17 cellular contexts compared by ENCODE assay signal in the genomic region with DNA sequence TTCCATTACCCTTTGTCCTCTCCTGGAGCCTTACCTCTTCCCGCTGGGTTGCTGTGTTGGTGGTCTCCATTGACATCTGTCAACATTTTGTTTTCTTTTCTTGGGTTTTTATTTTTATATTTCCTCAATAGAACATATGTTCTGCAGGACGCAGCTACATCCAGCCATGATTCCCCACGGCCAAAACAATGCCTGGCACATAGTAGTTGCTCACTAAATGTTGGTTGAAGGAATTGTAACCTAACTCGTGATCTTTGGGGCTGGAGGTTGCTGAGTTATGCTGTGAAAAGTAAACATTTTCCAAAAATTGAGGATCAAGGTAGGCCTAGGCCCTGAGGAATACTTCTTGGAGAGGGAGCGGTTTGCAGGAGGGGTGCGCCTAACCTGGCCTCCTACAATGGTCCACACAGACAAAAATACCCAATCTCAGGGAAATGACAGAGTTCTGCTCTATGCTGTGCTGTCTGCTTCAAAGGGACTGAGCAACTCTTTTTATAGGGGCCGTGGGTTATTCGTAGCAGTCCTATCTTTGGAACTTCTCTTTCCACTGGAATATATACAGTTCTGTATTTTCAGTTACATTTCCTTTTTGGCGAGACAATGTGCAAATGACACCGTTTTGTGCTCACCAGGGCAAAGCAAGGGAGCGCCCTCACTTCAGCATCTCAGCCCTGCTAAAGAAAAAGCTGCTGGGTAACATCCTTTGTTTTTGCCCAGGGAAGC. TPM values are rescaled to one million over a fixed set of nuclear protein-coding genes. Genes with fewer than 3 reads are reported as not detected.
DNase-seq lines count a peak whose midpoint lies in the region; FAIRE-seq and TF ChIP-seq lines count a peak whose summit lies in the region.
"Had no signal": no experiment of that assay in that cellular context is flagged by ENCODE, and none has a peak within 500 bp of the region (broad histone marks: within the 10 kb centered on the region; RNA-seq: fewer than 3 reads in every experiment).

No MANE protein-coding gene starts in this region.

- H3K4me2 ChIP-seq in H9 (ENCODE audit: insufficient read depth, insufficient read length, low read length) (peak overlapping the region; percentile 69), keratinocyte (ENCODE audit: control insufficient read depth, extremely low read depth, insufficient read depth, low read depth, low read length) (peak overlapping the region; percentile 86)

- H3K9ac ChIP-seq in H9 (ENCODE audit: extremely low read depth, insufficient read length, low read length) (peak overlapping the region; percentile 18), keratinocyte (ENCODE audit: control insufficient read depth, extremely low read depth, insufficient read depth, low read length) (peak overlapping the region; percentile 89), skeletal muscle tissue (ENCODE audit: low read depth in 1 of 3, low read length in 3 of 3) (peak overlapping the region; percentile 81 to 92 (median 92))

- no CpG with 5 or more reads among the region's 11 CpGs for WGBS in H9 (ENCODE audit: extremely low coverage, insufficient read length, low lambda C conversion rate)

- TF ChIP-seq CTCF in H9 (conservative IDR thresholded peaks at IDR 0.05) (no peak), bronchial epithelial cell (IDR thresholded peaks at IDR 0.05; ENCODE audit: insufficient read depth, low read length, severe bottlenecking) (no peak), keratinocyte (optimal IDR thresholded peaks at IDR 0.05 in 1 of 3, IDR thresholded peaks at IDR 0.05 in 1 of 3, conservative IDR thresholded peaks at IDR 0.05 in 1 of 3; ENCODE audit: extremely low read depth in 1 of 3, insufficient read depth in 2 of 3, low read length in 3 of 3) (no peak), GM10248 (IDR thresholded peaks at IDR 0.05; ENCODE audit: control extremely low read depth, extremely low read depth, low read depth, missing control alignments) (no peak)

- FAIRE-seq in bronchial epithelial cell (lab: Jason Lieb, UNC) (no peak), keratinocyte (lab: Jason Lieb, UNC) (peak; percentile 44)
- FAIRE-seq: G401.6, pancreas had no signal

- peaks cover 60 to 67% of the 10 kb centered on the region in 2 experiments for H3K4me1 Mint-ChIP-seq in H9

- no peaks in the 10 kb centered on the region for H3K27me3 ChIP-seq in H9 (ENCODE audit: insufficient read depth, low read length)
- no peaks in the 10 kb centered on the region for H3K27me3 ChIP-seq in bronchial epithelial cell (ENCODE audit: control insufficient read depth, insufficient read depth, low read length)
- no peaks in the 10 kb centered on the region for H3K27me3 ChIP-seq in keratinocyte (ENCODE audit: control insufficient read depth, extremely low read depth, insufficient read depth, low read length)
- H3K27me3 ChIP-seq in skeletal muscle tissue (ENCODE audit: control insufficient read depth in 3 of 3, insufficient read depth in 3 of 3, low read length in 3 of 3) = peaks cover 0 to 5% (median 4%) of the 10 kb centered on the region in 3 donors
- H3K27me3 ChIP-seq: ascending aorta, pancreas had no signal

- H3K4me3 Mint-ChIP-seq in H9 = peak overlapping the region; percentile 92 to 95
- H3K4me3 Mint-ChIP-seq: activated T-cell treated with anti-CD3 and anti-CD28 coated beads, Interleukin-2, amount 50 U/mL, for 24 hours had no signal

- H3T11ph ChIP-seq in H9 (ENCODE audit: low read length) = no peak overlapping the region

- peak overlapping the region; percentile 74 to 96 (median 96) for H3K27ac Mint-ChIP-seq in H9
- H3K27ac Mint-ChIP-seq: activated T-cell treated with anti-CD3 and anti-CD28 coated beads, Interleukin-2, amount 50 U/mL, for 24 hours had no signal

- H3K4ac ChIP-seq in H9 (ENCODE audit: low read depth, low read length) = no peak overlapping the region

- H3K18ac ChIP-seq in H9 (ENCODE audit: insufficient read length, low read depth, low read length) = no peak overlapping the region

- peak overlapping the region; percentile 59 for H3K4me3 ChIP-seq in bronchial epithelial cell (ENCODE audit: low read depth, low read length)
- peak overlapping the region; percentile 62 to 79 (median 75) for H3K4me3 ChIP-seq in keratinocyte (ENCODE audit: control insufficient read depth in 2 of 3, extremely low read depth in 1 of 3, insufficient read depth in 2 of 3, low read depth in 1 of 3, low read length in 3 of 3)
- peak overlapping the region; percentile 71 to 91 (median 75) for H3K4me3 ChIP-seq in skeletal muscle tissue (ENCODE audit: low read length in 3 of 3)

- DNase-seq in H9 = no peak
- DNase-seq in bronchial epithelial cell (ENCODE audit: low read depth) = no peak
- DNase-seq in keratinocyte (ENCODE audit: low read depth, low spot score) = no peak
- DNase-seq in GM10248 (ENCODE audit: extremely low spot score) = no peak
- no peak for DNase-seq in DMS 273 treated with DMSO at 0.1 percent for 48 hours (lab: John Stamatoyannopoulos, UW)
- no peak for DNase-seq in NCI-H82 treated with DMSO at 0.1 percent for 48 hours (lab: John Stamatoyannopoulos, UW; ENCODE audit: unreplicated experiment)
- no peak for DNase-seq in NCI-H524 (lab: John Stamatoyannopoulos, UW)
- DNase-seq: activated T-cell treated with anti-CD3 and anti-CD28 coated beads, Interleukin-2, amount 50 U/mL, for 24 hours; AML-193; erythroblast; NCI-H510A; SHP77 had no signal

- no peak overlapping the region for H4K8ac ChIP-seq in H9 (replicated peaks; ENCODE audit: insufficient read length, low read depth, low read length)

- H3K9me1 ChIP-seq in keratinocyte (ENCODE audit: control insufficient read depth, extremely low read depth, insufficient read depth, low read length) = peaks cover 2% of the 10 kb centered on the region

- POLR2A ChIA-PET in GM10248 (lab: Yijun Ruan, JAX) = no interaction called here

- CTCF ChIA-PET in GM10248 (lab: Yijun Ruan, JAX) = no interaction called here

- H2BK5ac ChIP-seq in H9 (ENCODE audit: insufficient read length, low read length) = no peak overlapping the region

- H3K27ac ChIP-seq in H9 (ENCODE audit: insufficient read length, low read depth, low read length) = no peak overlapping the region
- H3K27ac ChIP-seq in keratinocyte (ENCODE audit: control insufficient read depth, insufficient read depth, low read length) = peak overlapping the region; percentile 89
- H3K27ac ChIP-seq in skeletal muscle tissue (ENCODE audit: low read depth, low read length) = peak overlapping the region; percentile 92
- H3K27ac ChIP-seq: VCaP had no signal

- H3K27me3 Mint-ChIP-seq in H9 (ENCODE audit: low read depth) = peaks cover 7% of the 10 kb centered on the region

- H2AK5ac ChIP-seq in H9 (ENCODE audit: insufficient read length, low read length) = no peak overlapping the region

- H3K4me1 ChIP-seq in H9 (ENCODE audit: insufficient read depth, low read length) (peaks cover 16% of the 10 kb centered on the region), keratinocyte (ENCODE audit: control insufficient read depth, extremely low read depth, insufficient read depth, low read length) (peaks cover 64% of the 10 kb centered on the region), skeletal muscle tissue (ENCODE audit: control insufficient read depth in 3 of 3, insufficient read depth in 3 of 3, low read length in 3 of 3) (peaks cover 12 to 24% (median 23%) of the 10 kb centered on the region in 3 donors)
- H3K4me1 ChIP-seq: ascending aorta, pancreas had no signal

- no peak overlapping the region for H4K5ac ChIP-seq in H9 (ENCODE audit: insufficient read length, low read depth, low read length)

- H2BK20ac ChIP-seq in H9 (ENCODE audit: low read depth, low read length, poor library complexity, severe bottlenecking) = no peak overlapping the region

- no peaks in the 10 kb centered on the region for H3K79me1 ChIP-seq in H9 (ENCODE audit: insufficient read depth, low read depth, low read length, poor library complexity, severe bottlenecking)

- H3K36me3 Mint-ChIP-seq in H9 (ENCODE audit: insufficient read depth in 1 of 3, low read depth in 3 of 3) = peaks cover 6 to 26% (median 16%) of the 10 kb centered on the region in 3 experiments; a peak in 5 of 7 replicates

- H3K9me3 Mint-ChIP-seq in H9 = no peaks in the 10 kb centered on the region
- H3K9me3 Mint-ChIP-seq: activated T-cell treated with anti-CD3 and anti-CD28 coated beads, Interleukin-2, amount 50 U/mL, for 24 hours had no signal

- no peak overlapping the region for H2BK120ac ChIP-seq in H9 (ENCODE audit: low read depth, low read length, poor library complexity, severe bottlenecking)

- dilution Hi-C loops in keratinocyte (cut with MboI; ENCODE audit: extremely low pct_ligation_motif_present, low sequenced_read_pairs) = no loop called here

- peaks cover 9% of the 10 kb centered on the region for H3K23me2 ChIP-seq in H9 (ENCODE audit: insufficient read length, low read depth, low read length, poor library complexity, severe bottlenecking)

- H3K56ac ChIP-seq in H9 (ENCODE audit: insufficient read length, low read depth, low read length) = no peak overlapping the region

- H3K23ac ChIP-seq in H9 (ENCODE audit: insufficient read length, low read depth, low read length) = no peak overlapping the region

- H3K79me2 ChIP-seq in H9 (ENCODE audit: insufficient read depth, low read length) (peaks cover 16% of the 10 kb centered on the region; the same call in 1 of the 2 replicates), keratinocyte (ENCODE audit: control insufficient read depth, insufficient read depth, low read length) (peaks cover 21% of the 10 kb centered on the region)

- H2BK12ac ChIP-seq in H9 (ENCODE audit: insufficient read length, low read depth, low read length) = no peak overlapping the region

- H3K14ac ChIP-seq in H9 (ENCODE audit: insufficient read depth, low read length) = no peak overlapping the region

- H4K91ac ChIP-seq in H9 (ENCODE audit: insufficient read length, low read depth, low read length) = no peak overlapping the region

- H3K9me3 ChIP-seq in H9 (ENCODE audit: control insufficient read depth, low read depth, low read length) (no peaks in the 10 kb centered on the region), keratinocyte (ENCODE audit: control insufficient read depth, low read depth, low read length) (no peaks in the 10 kb centered on the region), skeletal muscle tissue (ENCODE audit: control insufficient read depth in 3 of 3, low read length in 3 of 3) (no peaks in the 10 kb centered on the region)
- H3K9me3 ChIP-seq: ascending aorta, pancreas had no signal

- no peak overlapping the region for H2BK15ac ChIP-seq in H9 (ENCODE audit: low read depth, low read length)

- H2AFZ ChIP-seq in H9 (ENCODE audit: low read length) = no peak overlapping the region
- H2AFZ ChIP-seq in keratinocyte (ENCODE audit: control insufficient read depth, low read length) = peak overlapping the region; percentile 32

- no peaks in the 10 kb centered on the region for H3K36me3 ChIP-seq in bronchial epithelial cell (ENCODE audit: control insufficient read depth, insufficient read depth, low read length)
- H3K36me3 ChIP-seq in keratinocyte (ENCODE audit: control insufficient read depth in 2 of 2, extremely low read depth in 1 of 2, insufficient read depth in 2 of 2, low read length in 2 of 2) = no peaks in the 10 kb centered on the region
- H3K36me3 ChIP-seq in skeletal muscle tissue (ENCODE audit: control insufficient read depth in 3 of 3, insufficient read depth in 3 of 3, low read length in 3 of 3) = no peaks in the 10 kb centered on the region
- H3K36me3 ChIP-seq: ascending aorta, pancreas had no signal

- H4K20me1 ChIP-seq in H9 (ENCODE audit: control insufficient read depth, insufficient read depth, insufficient read length) (no peaks in the 10 kb centered on the region), keratinocyte (ENCODE audit: control insufficient read depth, extremely low read depth, insufficient read depth, low read length) (no peaks in the 10 kb centered on the region)

RNA-seq across cellular contexts. Expression of gene PDPN, which starts 1.4 kb away (rescaled TPM):
- total RNA-seq in H9 (2021) = 199 and 205 TPM in 2 replicates
- total RNA-seq in bronchial epithelial cell = 3.2 and 3.5 TPM in 2 replicates
- polyA plus RNA-seq in keratinocyte = 27.5 to 110 TPM (median 29.9 TPM) in 3 replicates
- 42.5 TPM for polyA plus RNA-seq in keratinocyte (2011; ENCODE audit: low read depth)
- polyA plus RNA-seq in keratinocyte (2011; cell fraction: cytosol; rRNA removed) = 79.0 and 96.5 TPM in 2 replicates
- 132 and 134 TPM in 2 replicates for polyA plus RNA-seq in keratinocyte (2011; cell fraction: nucleus; rRNA removed)
- polyA plus RNA-seq in keratinocyte (2012; ENCODE audit: low replicate concordance) = 61.7 and 117 TPM in 2 replicates
- 15.7 to 66.3 TPM (median 23.9 TPM) in 3 replicates for polyA minus RNA-seq in keratinocyte
- 37.0 TPM for polyA minus RNA-seq in keratinocyte (2011; cell fraction: cytosol; rRNA and poly(A)+ RNA removed)
- 17.3 and 46.8 TPM in 2 replicates for polyA minus RNA-seq in keratinocyte (2011; cell fraction: nucleus; rRNA and poly(A)+ RNA removed)
- 13.6 TPM for total RNA-seq in skeletal muscle tissue

Comparison
In these comparisons a context has a peak if more than half of its experiments do, and no peak if none do; other contexts are left out.
1. H3K9ac ChIP-seq: peak in every context shown above with its lines; median percentile 92 in skeletal muscle tissue; 89 in keratinocyte; 18 in H9.
2. RNA of gene PDPN, which starts 1.4 kb away (total RNA-seq): 199 to 205 TPM in H9; 13.6 TPM in skeletal muscle tissue (single experiment) and 3.2 to 3.5 TPM in bronchial epithelial cell; every median in the first group is over 10 times any median in the second.
3. Peak in every context shown above with its lines, with median percentiles within 50 percentile points of each other: H3K4me3 ChIP-seq.